3 cellular contexts compared by ENCODE assay signal in the genomic region with DNA sequence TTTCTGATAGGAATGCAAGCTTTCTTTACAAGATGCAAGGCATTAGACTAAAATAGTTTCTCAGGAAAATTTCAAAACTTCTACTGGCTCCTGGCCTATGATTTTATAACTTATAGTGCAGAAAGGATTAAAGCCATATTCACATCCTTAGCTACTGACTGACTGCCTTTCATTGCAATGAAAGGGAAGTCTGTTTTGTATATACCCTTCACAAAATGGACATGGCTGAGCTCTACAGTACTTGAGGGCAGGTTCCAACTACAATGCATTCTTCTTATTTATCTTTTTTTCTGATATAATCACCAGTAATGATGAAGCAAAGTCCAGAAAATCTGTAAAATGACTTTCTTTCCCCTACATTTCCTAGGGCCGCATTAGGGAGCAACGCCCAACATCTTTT.
"Had no signal": no experiment of that assay in that cellular context is flagged by ENCODE, and none has a peak within 500 bp of the region (broad histone marks: within the 10 kb centered on the region; RNA-seq: fewer than 3 reads in every experiment).

No MANE protein-coding gene starts in this region.

- H3K4me3 ChIP-seq: GM12878 had no signal

- ATAC-seq: GM12878 had no signal

- DNase-seq: GDM1, GF-D8 had no signal
